8 cellular contexts compared by ENCODE assay signal in genomic region chr16:10521681-10522274, GRCh38. TPM values are rescaled to one million over a fixed set of nuclear protein-coding genes. Genes with fewer than 3 reads are reported as not detected.
A peak's percentile ranks its signal among the peaks of the same experiment; 100 is the strongest.
DNase-seq lines count a peak whose midpoint lies in the region; ATAC-seq and TF ChIP-seq lines count a peak whose summit lies in the region.

No MANE protein-coding gene starts in this region.

- in situ Hi-C loops in astrocyte of the cerebellum (cut with HindIII; ENCODE audit: low sequenced_read_pairs) = loop anchor here (25.0 kb wide), 1 partner anchor 209 kb away; no protein-coding TSS in a partner anchor

- POLR2A ChIA-PET in SK-N-SH (lab: Yijun Ruan, JAX) = no interaction called here

- H4K20me1 ChIP-seq in SK-N-SH (ENCODE audit: insufficient read depth) (no peaks in the 10 kb centered on the region), smooth muscle cell (ENCODE audit: low read depth) (no peaks in the 10 kb centered on the region)

- no peak overlapping the region for H3K4me2 ChIP-seq in SK-N-SH
- H3K4me2 ChIP-seq in smooth muscle cell = no peak overlapping the region

- H3K4me1 ChIP-seq in SK-N-SH (ENCODE audit: control insufficient read depth in 1 of 2, insufficient read depth in 2 of 2, low read depth in 1 of 2, low read length in 1 of 2) = no peaks in the 10 kb centered on the region
- no peaks in the 10 kb centered on the region for H3K4me1 ChIP-seq in smooth muscle cell (ENCODE audit: low read depth)

- TF ChIP-seq CTCF in LNCaP clone FGC (IDR thresholded peaks at IDR 0.05; ENCODE audit: control insufficient read depth, extremely low read depth, insufficient read depth) = peak; percentile 71
- TF ChIP-seq CTCF in SK-N-SH (IDR thresholded peaks at IDR 0.05) = peak; percentile 87
- TF ChIP-seq CTCF in astrocyte of the cerebellum (IDR thresholded peaks at IDR 0.05; ENCODE audit: low read depth, low read length, missing control alignments) = peak; percentile 88
- peak; percentile 82 for TF ChIP-seq CTCF in smooth muscle cell (IDR thresholded peaks at IDR 0.05; ENCODE audit: borderline replicate concordance, insufficient read depth, poor library complexity, severe bottlenecking)

- no peaks in the 10 kb centered on the region for H3K9me3 ChIP-seq in SK-N-SH
- no peaks in the 10 kb centered on the region for H3K9me3 ChIP-seq in smooth muscle cell (replicated peaks; ENCODE audit: low read depth)

- peak; percentile 88 for TF ChIP-seq RAD21 in SK-N-SH (IDR thresholded peaks at IDR 0.05; ENCODE audit: low read length)

- H3F3A ChIP-seq in SK-N-SH (replicated peaks; ENCODE audit: insufficient read depth) = no peaks in the 10 kb centered on the region
- peaks cover 2% of the 10 kb centered on the region for H3F3A ChIP-seq in smooth muscle cell (ENCODE audit: low read depth)

- no peak overlapping the region for H3K9ac ChIP-seq in SK-N-SH
- H3K9ac ChIP-seq in smooth muscle cell (ENCODE audit: low read depth) = no peak overlapping the region

- no peaks in the 10 kb centered on the region for H3K36me3 ChIP-seq in SK-N-SH (replicated peaks in 1 of 2; ENCODE audit: control insufficient read depth in 1 of 2, insufficient read depth in 2 of 2, low read length in 1 of 2)
- no peaks in the 10 kb centered on the region for H3K36me3 ChIP-seq in smooth muscle cell (ENCODE audit: low read depth)

- 36% methylated on average over 9 of the region's 9 CpGs for WGBS in SK-N-SH (ENCODE audit: low lambda C conversion rate)
- 43% methylated on average over 9 of the region's 9 CpGs for WGBS in smooth muscle cell (ENCODE audit: low lambda C conversion rate)

- H2AFZ ChIP-seq in SK-N-SH (ENCODE audit: low read depth) = no peak overlapping the region
- H2AFZ ChIP-seq in smooth muscle cell (ENCODE audit: low read depth) = no peak overlapping the region

- CTCF ChIA-PET in SK-N-SH (lab: Yijun Ruan, JAX) = interaction anchor here (0.6 to 16.7 kb wide), 20 partner anchors 9 to 579 kb away, joined by 3 to 305 read pairs (median 4); partner anchors contain the start of gene NUBP1

- TF ChIP-seq EP300 in SK-N-SH (IDR thresholded peaks at IDR 0.05; ENCODE audit: borderline replicate concordance in 1 of 2, low read depth in 1 of 2, low read length in 1 of 2) = no peak

- H3K79me2 ChIP-seq in SK-N-SH (ENCODE audit: insufficient read depth) (no peaks in the 10 kb centered on the region), smooth muscle cell (ENCODE audit: low read depth) (no peaks in the 10 kb centered on the region)

- H3K27me3 ChIP-seq in SK-N-SH (ENCODE audit: insufficient read depth) (no peaks in the 10 kb centered on the region), smooth muscle cell (ENCODE audit: low read depth) (peaks cover 31% of the 10 kb centered on the region)

- DNase-seq in GM03348 (ENCODE audit: low spot score) (peak; percentile 78), LNCaP clone FGC (ENCODE audit: low read depth) (peak; percentile 32), SK-N-SH (peak; percentile 75), astrocyte of the cerebellum (ENCODE audit: low read depth) (peak; percentile 54), hippocampal formation (lab: John Stamatoyannopoulos, UW) (peak; percentile 12 to 24), smooth muscle cell (lab: John Stamatoyannopoulos, UW; ENCODE audit: unreplicated experiment) (peak; percentile 3)

- H3K4me3 ChIP-seq in LNCaP clone FGC (ENCODE audit: low read depth, low read length) (no peak overlapping the region), SK-N-SH (ENCODE audit: low read depth in 2 of 2, low read length in 1 of 2) (no peak overlapping the region; a peak in 1 of 4 replicates), astrocyte of the cerebellum (ENCODE audit: low read depth, low read length) (no peak overlapping the region), smooth muscle cell (no peak overlapping the region)

- ATAC-seq in GM18520 (IDR thresholded peaks at IDR 0.05; ENCODE audit: unreplicated experiment) = no peak
- ATAC-seq in GM21423 (IDR thresholded peaks at IDR 0.05; ENCODE audit: unreplicated experiment) = no peak

- no peak overlapping the region for H3K27ac ChIP-seq in SK-N-SH (ENCODE audit: low read depth in 2 of 2, low read length in 1 of 2)
- H3K27ac ChIP-seq in smooth muscle cell (ENCODE audit: low read depth) = no peak overlapping the region

- no peaks in the 10 kb centered on the region for H3K9me2 ChIP-seq in SK-N-SH

TF ChIP-seq in SK-N-SH, 30 proteins besides CTCF, POLR2A, EP300 and RAD21:
- TF ChIP-seq FOSL2 (IDR thresholded peaks at IDR 0.05; ENCODE audit: borderline replicate concordance, low read depth) (no peak), SMC3 (IDR thresholded peaks at IDR 0.05; ENCODE audit: low read depth, low read length) (peak; percentile 89), IRF3 (IDR thresholded peaks at IDR 0.05; ENCODE audit: low read depth, low read length) (no peak)
TF ChIP-seq in SK-N-SH: peak in this region for 1.

RNA-seq across cellular contexts. Expression of gene EMP2, which starts 58.6 kb away (rescaled TPM):
- polyA plus RNA-seq in SK-N-SH (2012; rRNA removed) = 3.1 and 4.3 TPM in 2 replicates
- 2.5 and 3.7 TPM in 2 replicates for polyA plus RNA-seq in SK-N-SH (2012; cell fraction: cytosol; rRNA removed)
- polyA plus RNA-seq in SK-N-SH (2012; cell fraction: nucleus; rRNA removed) = 1.4 and 2.3 TPM in 2 replicates
- 3.9 and 4.6 TPM in 2 replicates for total RNA-seq in smooth muscle cell
- 20.7 and 23.8 TPM in 2 replicates for polyA plus RNA-seq in smooth muscle cell

Comparison
In these comparisons a context has a peak if more than half of its experiments do, and no peak if none do; other contexts are left out.
1. DNase-seq: peak in every context shown above with its lines; median percentile 78 in GM03348; 75 in SK-N-SH; 54 in astrocyte of the cerebellum; 32 in LNCaP clone FGC; 18 in hippocampal formation; 3 in smooth muscle cell.